Comparison of ENCODE assay signal across 8 cellular contexts in genomic region chr12:3658327-3659163, GRCh38.
DNase-seq lines count a peak whose midpoint lies in the region; ATAC-seq and TF ChIP-seq lines count a peak whose summit lies in the region.

No MANE protein-coding gene starts in this region.

- H3K9me3 Mint-ChIP-seq in stimulated activated effector memory CD8-positive, alpha-beta T cell treated with anti-CD3 and anti-CD28 coated beads, Interleukin-12 subunit alpha, Interleukin-12 subunit beta, amount 100 ng/mL, for 72 hours = no peaks in the 10 kb centered on the region

- intact Hi-C loops in left ventricle myocardium inferior (cut with micrococcal nuclease) = loop anchor here (10.0 kb wide), 1 partner anchor 116 kb away; no protein-coding TSS in a partner anchor

- DNase-seq in BJ (ENCODE audit: low read depth) (no peak), HAP-1 (ENCODE audit: low spot score in 2 of 2) (peak; percentile 44 to 70), left ventricle myocardium inferior (no peak), RKO (ENCODE audit: low spot score) (no peak), NCI-H1417 (lab: John Stamatoyannopoulos, UW) (no peak)
- peak; percentile 9 for DNase-seq in activated CD4-positive, alpha-beta T cell treated with anti-CD3 and anti-CD28 coated beads, Interleukin-2, amount 50 U/mL, for 1 hour
- DNase-seq in stimulated activated effector memory CD8-positive, alpha-beta T cell treated with anti-CD3 and anti-CD28 coated beads, Interleukin-12 subunit alpha, Interleukin-12 subunit beta, amount 100 ng/mL, for 72 hours (ENCODE audit: low spot score in 2 of 2) = peak in 1 of 2 donors; percentile 54

- H3K4me3 ChIP-seq in BJ (ENCODE audit: low read depth, low read length) = no peak overlapping the region
- H3K4me3 ChIP-seq in HAP-1 = no peak overlapping the region
- no peak overlapping the region for H3K4me3 ChIP-seq in left ventricle myocardium inferior

- no peak overlapping the region for H3K4me3 Mint-ChIP-seq in stimulated activated effector memory CD8-positive, alpha-beta T cell treated with anti-CD3 and anti-CD28 coated beads, Interleukin-12 subunit alpha, Interleukin-12 subunit beta, amount 100 ng/mL, for 72 hours

- H3K4me1 ChIP-seq in HAP-1 (peaks cover 9% of the 10 kb centered on the region), left ventricle myocardium inferior (peaks cover 17% of the 10 kb centered on the region)

- H3K36me3 ChIP-seq in BJ (ENCODE audit: control insufficient read depth, insufficient read depth, low read length) (no peaks in the 10 kb centered on the region), HAP-1 (replicated peaks) (peaks cover 11% of the 10 kb centered on the region), left ventricle myocardium inferior (peaks cover 5% of the 10 kb centered on the region)

- H3K27me3 ChIP-seq in BJ (ENCODE audit: control insufficient read depth, insufficient read depth, low read length) = no peaks in the 10 kb centered on the region; the same call in 1 of the 2 replicates
- H3K27me3 ChIP-seq in HAP-1 (ENCODE audit: low read depth) = no peaks in the 10 kb centered on the region
- H3K27me3 ChIP-seq in left ventricle myocardium inferior (ENCODE audit: low read depth) = no peaks in the 10 kb centered on the region

- H3K27ac Mint-ChIP-seq in stimulated activated effector memory CD8-positive, alpha-beta T cell treated with anti-CD3 and anti-CD28 coated beads, Interleukin-12 subunit alpha, Interleukin-12 subunit beta, amount 100 ng/mL, for 72 hours = peak overlapping the region; percentile 75

- H3K4me1 Mint-ChIP-seq in stimulated activated effector memory CD8-positive, alpha-beta T cell treated with anti-CD3 and anti-CD28 coated beads, Interleukin-12 subunit alpha, Interleukin-12 subunit beta, amount 100 ng/mL, for 72 hours = peaks cover 13% of the 10 kb centered on the region

- POLR2A ChIA-PET in BJ (lab: Charles Lee) = no interaction called here

- CTCF ChIA-PET in BJ (lab: Yijun Ruan, JAX) = interaction anchor here (0.8 to 1.9 kb wide), 15 partner anchors 8 to 351 kb away, joined by 3 to 11 read pairs (median 4); no protein-coding TSS in a partner anchor

- H3K27ac ChIP-seq in left ventricle myocardium inferior (replicated peaks) = no peak overlapping the region

- no peaks in the 10 kb centered on the region for H3K9me3 ChIP-seq in HAP-1
- no peaks in the 10 kb centered on the region for H3K9me3 ChIP-seq in left ventricle myocardium inferior (replicated peaks)

- in situ Hi-C loops in HAP-1 (cut with MboI; ENCODE audit: low sequenced_read_pairs) = no loop called here

- TF ChIP-seq CTCF in BJ (IDR thresholded peaks at IDR 0.05; ENCODE audit: insufficient read depth, low read depth, low read length) (peak; percentile 45), left ventricle myocardium inferior (IDR thresholded peaks at IDR 0.05; ENCODE audit: borderline replicate concordance) (peak; percentile 64)

- no peak for ATAC-seq in stimulated activated effector memory CD8-positive, alpha-beta T cell treated with anti-CD3 and anti-CD28 coated beads, Interleukin-12 subunit alpha, Interleukin-12 subunit beta, amount 100 ng/mL, for 72 hours
- no peak for ATAC-seq in GM18502 (IDR thresholded peaks at IDR 0.05; ENCODE audit: poor library complexity, unreplicated experiment)

- peaks cover 86% of the 10 kb centered on the region for H3K36me3 Mint-ChIP-seq in stimulated activated effector memory CD8-positive, alpha-beta T cell treated with anti-CD3 and anti-CD28 coated beads, Interleukin-12 subunit alpha, Interleukin-12 subunit beta, amount 100 ng/mL, for 72 hours

Comparison
In these comparisons a context has a peak if more than half of its experiments do, and no peak if none do; other contexts are left out.
1. DNase-seq: peak in HAP-1 (2 of 2) and activated CD4-positive, alpha-beta T cell treated with anti-CD3 and anti-CD28 coated beads, Interleukin-2, amount 50 U/mL, for 1 hour (single experiment); none in BJ (single experiment), left ventricle myocardium inferior (single experiment), RKO (single experiment) and NCI-H1417 (0 of 3).